Comparison of ENCODE assay signal across 17 cellular contexts in genomic region chr7:27730112-27730511, GRCh38.
"Had no signal": no experiment of that assay in that cellular context is flagged by ENCODE, and none has a peak within 500 bp of the region (broad histone marks: within the 10 kb centered on the region; RNA-seq: fewer than 3 reads in every experiment).

No MANE protein-coding gene starts in this region.

- H3K4me2 ChIP-seq: SK-N-SH had no signal

- DNase-seq: Kasumi-1, KG1, MM.1S, NCI-H1092 treated with DMSO at 0.1 percent for 48 hours, NCI-H1436, NCI-H187, NCI-H2029, NCI-H2081 treated with DMSO at 0.1 percent for 48 hours, NCI-H2171, NCI-H226, NCI-H446, NCI-H510A, NCI-H524 treated with DMSO at 0.1 percent for 48 hours, SHP77, SK-N-SH had no signal

- H3K9ac ChIP-seq: SK-N-SH had no signal

- H3K9me2 ChIP-seq: SK-N-SH had no signal

- H3K9me3 ChIP-seq: SK-N-SH had no signal

- ATAC-seq: Panc1 had no signal

- H3K27ac ChIP-seq: RWPE1 had no signal
